In the genomic region with DNA sequence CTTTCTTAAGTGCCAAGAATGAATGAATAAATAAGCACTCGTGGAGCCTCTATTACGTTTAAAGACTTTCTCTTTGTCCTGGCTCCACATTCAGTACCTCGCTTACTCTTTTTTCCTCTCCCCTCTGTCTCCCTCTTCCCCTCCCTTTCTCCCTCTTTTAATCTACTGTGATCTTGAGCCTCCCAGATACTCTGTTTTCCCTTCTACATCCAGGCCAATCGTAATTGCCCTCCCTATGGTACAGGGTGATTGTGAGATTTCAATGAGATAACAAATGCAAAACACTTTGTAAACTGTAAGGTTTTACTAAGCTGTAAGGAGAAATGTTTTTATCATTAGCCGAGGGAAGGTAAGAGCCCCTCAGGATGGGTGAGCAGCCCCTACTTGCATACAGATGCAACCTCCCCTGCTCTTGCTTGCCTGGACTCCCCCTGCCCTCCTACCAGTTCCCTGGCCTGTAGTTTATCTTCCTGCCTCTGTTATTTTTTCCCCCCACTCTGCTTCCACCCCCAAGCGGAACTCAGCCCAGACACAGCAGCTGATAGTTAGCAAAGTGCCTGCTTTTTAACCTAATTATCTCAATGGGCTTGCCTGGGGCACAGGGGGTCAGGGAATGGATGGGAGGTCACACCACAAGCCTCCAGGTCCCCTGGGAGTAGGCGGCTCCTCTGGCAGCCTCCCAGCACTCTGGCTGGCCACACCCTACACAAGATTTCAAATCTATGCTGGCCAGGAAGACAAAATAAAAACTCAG, we compare ENCODE assay signal across 12 cellular contexts.
DNase-seq lines count a peak whose midpoint lies in the region; ATAC-seq and TF ChIP-seq lines count a peak whose summit lies in the region.
"Had no signal": no experiment of that assay in that cellular context is flagged by ENCODE, and none has a peak within 500 bp of the region (broad histone marks: within the 10 kb centered on the region; RNA-seq: fewer than 3 reads in every experiment).

No MANE protein-coding gene starts in this region.

- H4K8ac ChIP-seq in mesendoderm (ENCODE audit: low read depth, low read length) = no peak overlapping the region

- ATAC-seq in SK-N-SH treated with all-trans-retinoic acid at 6 μM for 48 hours = peak; percentile 50; the same call in 1 of the 3 replicates
- ATAC-seq in GM21367 (IDR thresholded peaks at IDR 0.05; ENCODE audit: unreplicated experiment) = no peak
- ATAC-seq: T-cell had no signal

- peaks cover 8% of the 10 kb centered on the region for H3K4me1 ChIP-seq in mesendoderm (ENCODE audit: control insufficient read depth, low read depth, low read length)
- H3K4me1 ChIP-seq: BLaER1 had no signal

- no peak overlapping the region for H3K4me2 ChIP-seq in mesendoderm (ENCODE audit: low read length)
- H3K4me2 ChIP-seq: BLaER1 had no signal

- no peak overlapping the region for H3K23ac ChIP-seq in mesendoderm (ENCODE audit: low read length)

- peak overlapping the region; percentile 1 for H3K56ac ChIP-seq in mesendoderm (ENCODE audit: low read length)

- H3K9ac ChIP-seq in mesendoderm (ENCODE audit: low read length) = no peak overlapping the region
- H3K9ac ChIP-seq: BLaER1 had no signal

- H4K5ac ChIP-seq in mesendoderm (ENCODE audit: low read length) = no peak overlapping the region

- no peak overlapping the region for H2BK15ac ChIP-seq in mesendoderm (replicated peaks; ENCODE audit: low read depth)

- no peak overlapping the region for H2BK120ac ChIP-seq in mesendoderm (ENCODE audit: low read depth, low read length)

- DNase-seq in Caki2 (ENCODE audit: low read depth) = peak; percentile 23
- peak; percentile 57 to 92 (median 69) for DNase-seq in NCI-H1417 (lab: John Stamatoyannopoulos, UW)
- peak; percentile 85 for DNase-seq in mesendoderm
- no peak for DNase-seq in pons (ENCODE audit: low spot score)
- no peak for DNase-seq in dedifferentiated amniotic fluid mesenchymal stem cell (ENCODE audit: extremely low spot score)
- no peak for DNase-seq in activated CD4-positive, alpha-beta T cell treated with anti-CD3 and anti-CD28 coated beads for 1 hour
- DNase-seq: anterior cingulate cortex, T-cell had no signal

- no peaks in the 10 kb centered on the region for H3K36me3 ChIP-seq in mesendoderm (ENCODE audit: control insufficient read depth, insufficient read depth, low read length)
- H3K36me3 ChIP-seq: BLaER1, upper lobe of left lung had no signal

- H2BK5ac ChIP-seq in mesendoderm (ENCODE audit: low read length) = peak overlapping the region; percentile 0

- H2AK5ac ChIP-seq in mesendoderm (ENCODE audit: low read length) = no peak overlapping the region

- H3K18ac ChIP-seq in mesendoderm (ENCODE audit: low read length) = peak overlapping the region; percentile 77

- H3K4ac ChIP-seq in mesendoderm (ENCODE audit: low read depth, low read length) = no peak overlapping the region

- H3K27me3 ChIP-seq in mesendoderm (ENCODE audit: insufficient read depth, low read length, poor library complexity) = no peaks in the 10 kb centered on the region
- H3K27me3 ChIP-seq: BLaER1, upper lobe of left lung had no signal

- no peaks in the 10 kb centered on the region for H3K79me1 ChIP-seq in mesendoderm (ENCODE audit: low read length)

- H3K4me3 ChIP-seq in mesendoderm (ENCODE audit: low read length) = no peak overlapping the region
- H3K4me3 ChIP-seq: BLaER1, upper lobe of left lung had no signal

- WGBS in mesendoderm (ENCODE audit: extremely low coverage, insufficient coverage, low lambda C conversion rate) = no CpG with 5 or more reads among the region's 7 CpGs

- H3K27ac ChIP-seq in mesendoderm (ENCODE audit: low read depth, low read length) = no peak overlapping the region
- H3K27ac ChIP-seq: BLaER1, upper lobe of left lung had no signal

- H3K79me2 ChIP-seq in mesendoderm (ENCODE audit: control insufficient read depth, insufficient read depth, low read length) = no peaks in the 10 kb centered on the region

- in situ Hi-C loops in Caki2 (cut with HindIII; ENCODE audit: low pct_unique_long_range_greater_than_20kb, low sequenced_read_pairs) = no loop called here

TF ChIP-seq in SK-N-SH treated with all-trans-retinoic acid at 6 μM for 48 hours, 23 proteins besides CTCF, POLR2A, EP300 and RAD21 (continues in another document):
- TF ChIP-seq, protein P1, sequence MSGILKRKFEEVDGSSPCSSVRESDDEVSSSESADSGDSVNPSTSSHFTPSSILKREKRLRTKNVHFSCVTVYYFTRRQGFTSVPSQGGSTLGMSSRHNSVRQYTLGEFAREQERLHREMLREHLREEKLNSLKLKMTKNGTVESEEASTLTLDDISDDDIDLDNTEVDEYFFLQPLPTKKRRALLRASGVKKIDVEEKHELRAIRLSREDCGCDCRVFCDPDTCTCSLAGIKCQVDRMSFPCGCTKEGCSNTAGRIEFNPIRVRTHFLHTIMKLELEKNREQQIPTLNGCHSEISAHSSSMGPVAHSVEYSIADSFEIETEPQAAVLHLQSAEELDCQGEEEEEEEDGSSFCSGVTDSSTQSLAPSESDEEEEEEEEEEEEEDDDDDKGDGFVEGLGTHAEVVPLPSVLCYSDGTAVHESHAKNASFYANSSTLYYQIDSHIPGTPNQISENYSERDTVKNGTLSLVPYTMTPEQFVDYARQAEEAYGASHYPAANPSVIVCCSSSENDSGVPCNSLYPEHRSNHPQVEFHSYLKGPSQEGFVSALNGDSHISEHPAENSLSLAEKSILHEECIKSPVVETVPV (CRISPR knock-in tag; IDR thresholded peaks at IDR 0.05) = no peak
- TF ChIP-seq ZFP3 (CRISPR knock-in tag; IDR thresholded peaks at IDR 0.05) (no peak), TCF4 (CRISPR knock-in tag; IDR thresholded peaks at IDR 0.05; ENCODE audit: borderline replicate concordance) (peak; percentile 88; the same call in 1 of the 2 replicates), ARNTL (CRISPR knock-in tag; IDR thresholded peaks at IDR 0.05; ENCODE audit: borderline replicate concordance, low read depth) (no peak), ZNF565 (CRISPR knock-in tag; conservative IDR thresholded peaks at IDR 0.05; ENCODE audit: low read depth) (no peak), ZNF70 (CRISPR knock-in tag; IDR thresholded peaks at IDR 0.05) (peak; percentile 60), ZC3H10 (CRISPR knock-in tag; IDR thresholded peaks at IDR 0.05) (no peak), SNAI2 (CRISPR knock-in tag; IDR thresholded peaks at IDR 0.05) (no peak), PPARA (CRISPR knock-in tag; IDR thresholded peaks at IDR 0.05; ENCODE audit: borderline replicate concordance) (no peak), TOX (CRISPR knock-in tag; IDR thresholded peaks at IDR 0.05; ENCODE audit: borderline replicate concordance) (no peak), ISL1 (CRISPR knock-in tag; IDR thresholded peaks at IDR 0.05) (no peak), GLIS3 (CRISPR knock-in tag; IDR thresholded peaks at IDR 0.05) (no peak), ZNF8 (CRISPR knock-in tag; IDR thresholded peaks at IDR 0.05) (no peak), BACH2 (CRISPR knock-in tag; IDR thresholded peaks at IDR 0.05; ENCODE audit: borderline replicate concordance) (no peak), CSDC2 (CRISPR knock-in tag; IDR thresholded peaks at IDR 0.05) (no peak)
- TF ChIP-seq, protein P2, sequence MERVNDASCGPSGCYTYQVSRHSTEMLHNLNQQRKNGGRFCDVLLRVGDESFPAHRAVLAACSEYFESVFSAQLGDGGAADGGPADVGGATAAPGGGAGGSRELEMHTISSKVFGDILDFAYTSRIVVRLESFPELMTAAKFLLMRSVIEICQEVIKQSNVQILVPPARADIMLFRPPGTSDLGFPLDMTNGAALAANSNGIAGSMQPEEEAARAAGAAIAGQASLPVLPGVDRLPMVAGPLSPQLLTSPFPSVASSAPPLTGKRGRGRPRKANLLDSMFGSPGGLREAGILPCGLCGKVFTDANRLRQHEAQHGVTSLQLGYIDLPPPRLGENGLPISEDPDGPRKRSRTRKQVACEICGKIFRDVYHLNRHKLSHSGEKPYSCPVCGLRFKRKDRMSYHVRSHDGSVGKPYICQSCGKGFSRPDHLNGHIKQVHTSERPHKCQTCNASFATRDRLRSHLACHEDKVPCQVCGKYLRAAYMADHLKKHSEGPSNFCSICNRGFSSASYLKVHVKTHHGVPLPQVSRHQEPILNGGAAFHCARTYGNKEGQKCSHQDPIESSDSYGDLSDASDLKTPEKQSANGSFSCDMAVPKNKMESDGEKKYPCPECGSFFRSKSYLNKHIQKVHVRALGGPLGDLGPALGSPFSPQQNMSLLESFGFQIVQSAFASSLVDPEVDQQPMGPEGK (CRISPR knock-in tag; IDR thresholded peaks at IDR 0.05; ENCODE audit: borderline replicate concordance) = peak; percentile 63; the same call in 1 of the 2 replicates
- TF ChIP-seq, protein P3, sequence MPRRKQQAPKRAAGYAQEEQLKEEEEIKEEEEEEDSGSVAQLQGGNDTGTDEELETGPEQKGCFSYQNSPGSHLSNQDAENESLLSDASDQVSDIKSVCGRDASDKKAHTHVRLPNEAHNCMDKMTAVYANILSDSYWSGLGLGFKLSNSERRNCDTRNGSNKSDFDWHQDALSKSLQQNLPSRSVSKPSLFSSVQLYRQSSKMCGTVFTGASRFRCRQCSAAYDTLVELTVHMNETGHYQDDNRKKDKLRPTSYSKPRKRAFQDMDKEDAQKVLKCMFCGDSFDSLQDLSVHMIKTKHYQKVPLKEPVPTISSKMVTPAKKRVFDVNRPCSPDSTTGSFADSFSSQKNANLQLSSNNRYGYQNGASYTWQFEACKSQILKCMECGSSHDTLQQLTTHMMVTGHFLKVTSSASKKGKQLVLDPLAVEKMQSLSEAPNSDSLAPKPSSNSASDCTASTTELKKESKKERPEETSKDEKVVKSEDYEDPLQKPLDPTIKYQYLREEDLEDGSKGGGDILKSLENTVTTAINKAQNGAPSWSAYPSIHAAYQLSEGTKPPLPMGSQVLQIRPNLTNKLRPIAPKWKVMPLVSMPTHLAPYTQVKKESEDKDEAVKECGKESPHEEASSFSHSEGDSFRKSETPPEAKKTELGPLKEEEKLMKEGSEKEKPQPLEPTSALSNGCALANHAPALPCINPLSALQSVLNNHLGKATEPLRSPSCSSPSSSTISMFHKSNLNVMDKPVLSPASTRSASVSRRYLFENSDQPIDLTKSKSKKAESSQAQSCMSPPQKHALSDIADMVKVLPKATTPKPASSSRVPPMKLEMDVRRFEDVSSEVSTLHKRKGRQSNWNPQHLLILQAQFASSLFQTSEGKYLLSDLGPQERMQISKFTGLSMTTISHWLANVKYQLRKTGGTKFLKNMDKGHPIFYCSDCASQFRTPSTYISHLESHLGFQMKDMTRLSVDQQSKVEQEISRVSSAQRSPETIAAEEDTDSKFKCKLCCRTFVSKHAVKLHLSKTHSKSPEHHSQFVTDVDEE (CRISPR knock-in tag; IDR thresholded peaks at IDR 0.05) = peak; percentile 45; the same call in 1 of the 2 replicates

Comparison
In these comparisons a context has a peak if more than half of its experiments do, and no peak if none do; other contexts are left out.
1. DNase-seq: peak in Caki2 (single experiment), NCI-H1417 (3 of 3) and mesendoderm (single experiment); none in pons (single experiment), dedifferentiated amniotic fluid mesenchymal stem cell (single experiment) and activated CD4-positive, alpha-beta T cell treated with anti-CD3 and anti-CD28 coated beads for 1 hour (single experiment).